11 cellular contexts compared by ENCODE assay signal in genomic region chr5:62431735-62432617, GRCh38. TPM values are rescaled to one million over a fixed set of nuclear protein-coding genes. Genes with fewer than 3 reads are reported as not detected.
DNase-seq lines count a peak whose midpoint lies in the region; ATAC-seq and TF ChIP-seq lines count a peak whose summit lies in the region.
"Had no signal": no experiment of that assay in that cellular context is flagged by ENCODE, and none has a peak within 500 bp of the region (broad histone marks: within the 10 kb centered on the region; RNA-seq: fewer than 3 reads in every experiment).

No MANE protein-coding gene starts in this region.

- peaks cover 14% of the 10 kb centered on the region for H3K4me1 Mint-ChIP-seq in MCF 10A (ENCODE audit: insufficient read depth, unreplicated experiment)
- H3K4me1 Mint-ChIP-seq in dendritic cell treated with granulocyte-macrophage colony-stimulating factor and Interleukin-4, amounts not matched to agents 40 ng/mL and 50 ng/mL, for 4 days (ENCODE audit: low read depth), result peaks cover 33% of the 10 kb centered on the region

- TF ChIP-seq CTCF in breast epithelium (IDR thresholded peaks at IDR 0.05), result no peak
- TF ChIP-seq CTCF in MCF 10A (IDR thresholded peaks at IDR 0.05; ENCODE audit: unreplicated experiment), result no peak
- no peak for TF ChIP-seq CTCF in lung (IDR thresholded peaks at IDR 0.05; ENCODE audit: control extremely low read depth, extremely low read depth)
- TF ChIP-seq CTCF in uterus (IDR thresholded peaks at IDR 0.05), result no peak

- no peaks in the 10 kb centered on the region for H3K9me3 ChIP-seq in breast epithelium
- no peaks in the 10 kb centered on the region for H3K9me3 ChIP-seq in lung (ENCODE audit: control insufficient read depth in 2 of 2, insufficient read depth in 1 of 2, low read length in 1 of 2)
- H3K9me3 ChIP-seq in uterus, result no peaks in the 10 kb centered on the region

- no peak overlapping the region for H3K4me3 ChIP-seq in breast epithelium
- H3K4me3 ChIP-seq in lung, result no peak overlapping the region
- no peak overlapping the region for H3K4me3 ChIP-seq in uterus

- no TSS peak for BruUV-seq in MCF 10A (replicated peaks; lab: Mats Ljungman, UMichigan)

- H3K27me3 Mint-ChIP-seq in MCF 10A (ENCODE audit: insufficient read depth, unreplicated experiment), result no peaks in the 10 kb centered on the region
- no peaks in the 10 kb centered on the region for H3K27me3 Mint-ChIP-seq in dendritic cell treated with granulocyte-macrophage colony-stimulating factor and Interleukin-4, amounts not matched to agents 40 ng/mL and 50 ng/mL, for 4 days
- H3K27me3 Mint-ChIP-seq: naive B cell had no signal

- H3K27ac ChIP-seq in breast epithelium, result peak overlapping the region; percentile 40 to 68
- H3K27ac ChIP-seq in lung (ENCODE audit: low read depth in 1 of 2, low read length in 1 of 2), result peak overlapping the region; percentile 46 to 66
- H3K27ac ChIP-seq in uterus, result peak overlapping the region; percentile 56 to 70

- POLR2A ChIA-PET in MCF 10A (lab: Yijun Ruan, JAX), result interaction anchor here (0.6 kb wide), 1 partner anchor 1574 kb away, joined by 3 read pairs; no protein-coding TSS in a partner anchor

- CTCF ChIA-PET in MCF 10A (lab: Yijun Ruan, JAX), result interaction anchor here (0.6 to 2.7 kb wide), 4 partner anchors 9 to 147 kb away, joined by 4 to 15 read pairs (median 6); partner anchors contain the start of gene DIMT1

- H3K36me3 ChIP-seq in breast epithelium (no peaks in the 10 kb centered on the region), lung (ENCODE audit: control insufficient read depth in 2 of 2, insufficient read depth in 2 of 2, low read length in 2 of 2) (peaks cover 0 to 1% of the 10 kb centered on the region in 2 donors), uterus (no peaks in the 10 kb centered on the region)

- H3K36me3 Mint-ChIP-seq in MCF 10A (ENCODE audit: insufficient read depth, unreplicated experiment), result peaks cover 10% of the 10 kb centered on the region
- no peaks in the 10 kb centered on the region for H3K36me3 Mint-ChIP-seq in dendritic cell treated with granulocyte-macrophage colony-stimulating factor and Interleukin-4, amounts not matched to agents 40 ng/mL and 50 ng/mL, for 4 days (ENCODE audit: low read depth)
- H3K36me3 Mint-ChIP-seq: naive B cell had no signal

- TF ChIP-seq POLR2A in breast epithelium (IDR thresholded peaks at IDR 0.05), result no peak
- no peak for TF ChIP-seq POLR2A in uterus (IDR thresholded peaks at IDR 0.05)

- no peaks in the 10 kb centered on the region for H3K9me3 Mint-ChIP-seq in MCF 10A (ENCODE audit: unreplicated experiment)
- no peaks in the 10 kb centered on the region for H3K9me3 Mint-ChIP-seq in dendritic cell treated with granulocyte-macrophage colony-stimulating factor and Interleukin-4, amounts not matched to agents 40 ng/mL and 50 ng/mL, for 4 days
- H3K9me3 Mint-ChIP-seq: naive B cell had no signal

- no peak for DNase-seq in breast epithelium (ENCODE audit: low spot score in 2 of 2)
- no peak for DNase-seq in MCF 10A (ENCODE audit: unreplicated experiment)
- DNase-seq in lung (ENCODE audit: low spot score), result peak; percentile 44
- DNase-seq in uterus, result peak in 1 of 2 donors; percentile 29
- DNase-seq in NCI-H446 treated with DMSO at 0.1 percent for 48 hours (lab: John Stamatoyannopoulos, UW), result no peak
- DNase-seq in NCI-H2196 (lab: John Stamatoyannopoulos, UW; ENCODE audit: unreplicated experiment), result no peak
- DNase-seq: naive B cell, NCI-H1694 treated with DMSO at 0.1 percent for 48 hours, SHP77 had no signal

- 44 to 50% methylated on average over 10 of the region's 10 CpGs for WGBS in lung, 2 donors

- no peaks in the 10 kb centered on the region for H3K27me3 ChIP-seq in breast epithelium
- no peaks in the 10 kb centered on the region for H3K27me3 ChIP-seq in lung (ENCODE audit: control insufficient read depth, insufficient read depth)
- H3K27me3 ChIP-seq in uterus, result no peaks in the 10 kb centered on the region

- no peak overlapping the region for H3K27ac Mint-ChIP-seq in MCF 10A (ENCODE audit: low read depth, unreplicated experiment)
- peak overlapping the region; percentile 40 for H3K27ac Mint-ChIP-seq in dendritic cell treated with granulocyte-macrophage colony-stimulating factor and Interleukin-4, amounts not matched to agents 40 ng/mL and 50 ng/mL, for 4 days

- intact Hi-C loops in breast epithelium (cut with DNase I; ENCODE audit: low total_unique reads) (no loop called here), MCF 10A (cut with micrococcal nuclease) (no loop called here), uterus (cut with DNase I; ENCODE audit: low total_unique reads) (no loop called here)
- intact Hi-C loops in dendritic cell treated with granulocyte-macrophage colony-stimulating factor and Interleukin-4, amounts not matched to agents 40 ng/mL and 50 ng/mL, for 4 days (cut with micrococcal nuclease), result no loop called here

- peaks cover 0 to 4% of the 10 kb centered on the region in 2 donors for H3K4me1 ChIP-seq in breast epithelium
- peaks cover 2 to 10% of the 10 kb centered on the region in 2 donors for H3K4me1 ChIP-seq in lung (ENCODE audit: control insufficient read depth in 2 of 2, insufficient read depth in 2 of 2, low read length in 2 of 2)
- H3K4me1 ChIP-seq in uterus, result peaks cover 0 to 6% of the 10 kb centered on the region in 2 donors

- no peak overlapping the region for H3K4me3 Mint-ChIP-seq in MCF 10A (ENCODE audit: unreplicated experiment)
- H3K4me3 Mint-ChIP-seq in dendritic cell treated with granulocyte-macrophage colony-stimulating factor and Interleukin-4, amounts not matched to agents 40 ng/mL and 50 ng/mL, for 4 days, result no peak overlapping the region
- H3K4me3 Mint-ChIP-seq: naive B cell had no signal

- ATAC-seq in lung (ENCODE audit: insufficient read depth, low FRiP score) (peak; percentile 39), esophagus mucosa (no peak)

RNA-seq across cellular contexts. Expression of gene IPO11, which starts 19.4 kb away (rescaled TPM):
- total RNA-seq in breast epithelium (10 to 100 TPM; 31.5 to 34.7 (median 33.1) TPM), MCF 10A (2022) (30.2 and 36.6 TPM in 2 replicates), lung (10 to 100 TPM; 28.4 to 46.6 TPM), uterus (10 to 100 TPM; 20.0 to 62.0 (median 45.3) TPM), esophagus mucosa (30.2 TPM)
- 10 to 100 TPM in 1 of 2 donors, 1 to 10 TPM in 1; 7.2 to 22.6 TPM for polyA plus RNA-seq in lung

RNA-seq across cellular contexts. Expression of gene DIMT1, which starts 28.3 kb away (rescaled TPM):
- total RNA-seq in breast epithelium (10 to 100 TPM; 34.5 to 38.3 (median 38.1) TPM), MCF 10A (2022) (39.0 and 44.0 TPM in 2 replicates), lung (10 to 100 TPM; 17.2 to 20.9 TPM), uterus (10 to 100 TPM; 18.8 to 38.2 (median 27.3) TPM), esophagus mucosa (21.5 TPM)
- polyA plus RNA-seq in lung, result 10 to 100 TPM; 13.9 to 27.6 TPM
